20 cellular contexts compared by ENCODE assay signal in genomic region chr22:45480717-45481116, GRCh38. TPM values are rescaled to one million over a fixed set of nuclear protein-coding genes. Genes with fewer than 3 reads are reported as not detected.
DNase-seq lines count a peak whose midpoint lies in the region; ATAC-seq, FAIRE-seq and TF ChIP-seq lines count a peak whose summit lies in the region.
"Had no signal": no experiment of that assay in that cellular context is flagged by ENCODE, and none has a peak within 500 bp of the region (broad histone marks: within the 10 kb centered on the region; RNA-seq: fewer than 3 reads in every experiment).

No MANE protein-coding gene starts in this region.

- no peak for ATAC-seq in GM18511 (IDR thresholded peaks at IDR 0.05; ENCODE audit: unreplicated experiment)
- ATAC-seq: HCT116 had no signal

- DNase-seq in NAMALWA (ENCODE audit: low spot score) (peak; percentile 20), H1 (ENCODE audit: low read depth in 1 of 2, low spot score in 2 of 2) (no peak), G401 (ENCODE audit: low spot score) (no peak)
- no peak for DNase-seq in T-helper 2 cell treated with Interferon-gamma antibody and Interleukin-4, amounts not matched to agents 5 μg/mL and 100 μg/mL, for 36 hours (ENCODE audit: low spot score)
- DNase-seq: Calu3; CD4-positive, alpha-beta T cell; CD8-positive, alpha-beta memory T cell; COR-L47; DMS53; DMS79 treated with DMSO at 0.1 percent for 48 hours; GM23248; H9; HFFc6 had no signal

- H3K4me3 Mint-ChIP-seq in T-helper 2 cell treated with Interferon-gamma antibody and Interleukin-4, amounts not matched to agents 5 μg/mL and 100 μg/mL, for 36 hours, result no peak overlapping the region
- H3K4me3 Mint-ChIP-seq: CD14-positive monocyte; CD4-positive, alpha-beta T cell; H9; HFFc6 had no signal

- H3K79me2 ChIP-seq in H1 (ENCODE audit: control insufficient read depth in 1 of 2, insufficient read depth in 2 of 2, low read length in 2 of 2), result no peaks in the 10 kb centered on the region

- no peaks in the 10 kb centered on the region for H3K4me1 Mint-ChIP-seq in T-helper 2 cell treated with Interferon-gamma antibody and Interleukin-4, amounts not matched to agents 5 μg/mL and 100 μg/mL, for 36 hours (ENCODE audit: low read depth)
- H3K4me1 Mint-ChIP-seq: CD8-positive, alpha-beta memory T cell had no signal

- H3K9me3 ChIP-seq in HEK293 (ENCODE audit: control insufficient read depth, insufficient read depth, low read depth, low read length) (no peaks in the 10 kb centered on the region), H1 (ENCODE audit: insufficient read depth in 2 of 2, low read depth in 1 of 2, low read length in 1 of 2) (peaks cover 5 to 6% of the 10 kb centered on the region in 2 experiments; a peak in 2 of 4 replicates)

- no peak overlapping the region for H4K8ac ChIP-seq in H1 (ENCODE audit: extremely low read depth, insufficient read depth, low read length)

- in situ Hi-C loops in G401 (cut with HindIII; ENCODE audit: low sequenced_read_pairs), result no loop called here

- FAIRE-seq in H1 (lab: Jason Lieb, UNC), result no peak
- FAIRE-seq: GM12892, GM19239 had no signal

- no peak overlapping the region for H2BK120ac ChIP-seq in H1 (replicated peaks; ENCODE audit: low read depth, low read length)

- no peak overlapping the region for H2BK5ac ChIP-seq in H1 (ENCODE audit: low read depth, low read length)

- H3K4me1 ChIP-seq in HEK293 (ENCODE audit: control insufficient read depth, insufficient read depth, low read length) (no peaks in the 10 kb centered on the region), H1 (replicated peaks in 1 of 4; ENCODE audit: control insufficient read depth in 3 of 4, insufficient read depth in 4 of 4, low read length in 3 of 4) (no peaks in the 10 kb centered on the region)

- 88% methylated on average over 3 of the region's 3 CpGs; no CpG with 5 or more reads in 1 of the 2 experiments for WGBS in H1 (ENCODE audit: extremely low coverage in 1 of 2, insufficient coverage in 1 of 2, insufficient read length in 1 of 2, insufficient replicate concordance in 2 of 2, low coverage in 1 of 2, low lambda C conversion rate in 2 of 2, missing lambda C conversion rate in 1 of 2), 2 experiments

- H3K36me3 ChIP-seq in HEK293 (ENCODE audit: control insufficient read depth in 2 of 2, insufficient read depth in 1 of 2, low read length in 2 of 2), result no peaks in the 10 kb centered on the region
- no peaks in the 10 kb centered on the region for H3K36me3 ChIP-seq in H1 (ENCODE audit: control insufficient read depth in 2 of 4, insufficient read depth in 4 of 4, low read length in 3 of 4)
- H3K36me3 ChIP-seq: BLaER1 had no signal

- H2AFZ ChIP-seq in H1 (ENCODE audit: low read length), result no peak overlapping the region
- H2AFZ ChIP-seq: GM23248 had no signal

- TF ChIP-seq EP300 in H1 (IDR thresholded peaks at IDR 0.05; ENCODE audit: borderline replicate concordance in 1 of 2, low read depth in 2 of 2, low read length in 2 of 2), result no peak

- peaks cover 6% of the 10 kb centered on the region for H3K27me3 Mint-ChIP-seq in T-helper 2 cell treated with Interferon-gamma antibody and Interleukin-4, amounts not matched to agents 5 μg/mL and 100 μg/mL, for 36 hours (ENCODE audit: low read depth)

- H3K4ac ChIP-seq in H1 (replicated peaks; ENCODE audit: insufficient read length, low read depth, low read length), result no peak overlapping the region

- H4K5ac ChIP-seq in H1 (ENCODE audit: insufficient read length, low read depth, low read length), result no peak overlapping the region

- H4K20me1 ChIP-seq in H1 (replicated peaks in 1 of 2; ENCODE audit: control insufficient read depth in 1 of 2, insufficient read depth in 2 of 2, low read length in 2 of 2), result no peaks in the 10 kb centered on the region
- H4K20me1 ChIP-seq: BLaER1 had no signal

- H3K23me2 ChIP-seq in H1 (ENCODE audit: low read depth, low read length), result no peaks in the 10 kb centered on the region

- TF ChIP-seq CTCF in HEK293 (tag by site-specific recombination; IDR thresholded peaks at IDR 0.05) (no peak), H1 (IDR thresholded peaks at IDR 0.05; ENCODE audit: control extremely low read depth in 1 of 3, insufficient read depth in 1 of 3, low read depth in 1 of 3, low read length in 3 of 3) (no peak)

- no peak overlapping the region for H3K9ac ChIP-seq in H1 (replicated peaks in 1 of 4; ENCODE audit: extremely low read depth in 1 of 4, low read depth in 3 of 4, low read length in 3 of 4)
- H3K9ac ChIP-seq: BLaER1, GM23248 had no signal

- H2BK20ac ChIP-seq in H1 (ENCODE audit: low read length), result no peak overlapping the region

- H2AK5ac ChIP-seq in H1 (ENCODE audit: low read depth, low read length), result no peak overlapping the region

- no peak overlapping the region for H3K56ac ChIP-seq in H1 (replicated peaks; ENCODE audit: insufficient read length, low read depth, low read length)

- H3K9me3 Mint-ChIP-seq in T-helper 2 cell treated with Interferon-gamma antibody and Interleukin-4, amounts not matched to agents 5 μg/mL and 100 μg/mL, for 36 hours, result peaks cover 3% of the 10 kb centered on the region
- H3K9me3 Mint-ChIP-seq: CD4-positive, alpha-beta T cell; HFFc6 had no signal

- CTCF ChIA-PET in HEK293 (lab: Yijun Ruan, JAX), result interaction anchor here (0.5 kb wide), 1 partner anchor 97 kb away, joined by 3 read pairs; no protein-coding TSS in a partner anchor
- CTCF ChIA-PET in H1 (lab: Charles Lee; ENCODE audit: partially characterized antibody), result no interaction called here

- H3K4me2 ChIP-seq in H1 (ENCODE audit: insufficient read depth in 1 of 2, low read depth in 2 of 2, low read length in 2 of 2), result no peak overlapping the region
- H3K4me2 ChIP-seq: BLaER1 had no signal

- H3K27ac Mint-ChIP-seq in T-helper 2 cell treated with Interferon-gamma antibody and Interleukin-4, amounts not matched to agents 5 μg/mL and 100 μg/mL, for 36 hours, result no peak overlapping the region
- H3K27ac Mint-ChIP-seq: CD14-positive monocyte; CD4-positive, alpha-beta T cell; CD8-positive, alpha-beta memory T cell; H9; HFFc6 had no signal

- no peaks in the 10 kb centered on the region; a peak in 1 of 7 replicates for H3K27me3 ChIP-seq in H1 (replicated peaks in 1 of 4; ENCODE audit: control insufficient read depth in 3 of 4, extremely low read depth in 1 of 4, insufficient read depth in 3 of 4, low read length in 3 of 4)
- H3K27me3 ChIP-seq: BLaER1 had no signal

- H3K4me3 ChIP-seq in HEK293 (ENCODE audit: low read depth, low read length) (no peak overlapping the region), H1 (ENCODE audit: extremely low read depth in 1 of 4, insufficient read depth in 2 of 4, low read depth in 3 of 4, low read length in 4 of 4) (no peak overlapping the region)
- H3K4me3 ChIP-seq: BLaER1, GM23248 had no signal

- TF ChIP-seq POLR2A in H1 (IDR thresholded peaks at IDR 0.05; ENCODE audit: control extremely low read depth in 1 of 2, low read depth in 2 of 2, low read length in 2 of 2), result no peak

- no peak overlapping the region for H3K14ac ChIP-seq in H1 (ENCODE audit: insufficient read length)

- H2BK15ac ChIP-seq in H1 (ENCODE audit: low read length), result no peak overlapping the region

- peaks cover 3% of the 10 kb centered on the region; the same call in 1 of the 2 replicates for H3K79me1 ChIP-seq in H1 (ENCODE audit: low read depth, low read length)

- H4K91ac ChIP-seq in H1 (replicated peaks; ENCODE audit: insufficient read length, low read length), result no peak overlapping the region

- no peak overlapping the region for H3K18ac ChIP-seq in H1 (ENCODE audit: extremely low read depth, low read length)

- H2BK12ac ChIP-seq in H1 (ENCODE audit: low read depth, low read length), result no peak overlapping the region

- no peaks in the 10 kb centered on the region for H3K36me3 Mint-ChIP-seq in T-helper 2 cell treated with Interferon-gamma antibody and Interleukin-4, amounts not matched to agents 5 μg/mL and 100 μg/mL, for 36 hours (ENCODE audit: low read depth)
- H3K36me3 Mint-ChIP-seq: CD14-positive monocyte; CD8-positive, alpha-beta memory T cell had no signal

- TF ChIP-seq RAD21 in H1 (IDR thresholded peaks at IDR 0.05 in 1 of 2, conservative IDR thresholded peaks at IDR 0.05 in 1 of 2; ENCODE audit: low read depth in 2 of 2, low read length in 2 of 2), result no peak

- H3K27ac ChIP-seq in HEK293 (ENCODE audit: extremely low read depth, low read depth, low read length) (no peak overlapping the region), H1 (ENCODE audit: low read depth, low read length) (no peak overlapping the region)
- H3K27ac ChIP-seq: BLaER1, GM23248 had no signal

- POLR2A ChIA-PET in HEK293 (lab: Yijun Ruan, JAX) (no interaction called here), H1 (lab: Charles Lee; ENCODE audit: partially characterized antibody) (interaction anchor here (1.0 kb wide), 1 partner anchor 24 kb away, joined by 3 read pairs; no protein-coding TSS in a partner anchor)

- no peak overlapping the region for H3K23ac ChIP-seq in H1 (ENCODE audit: insufficient read length)

TF ChIP-seq in HEK293, 187 proteins besides CTCF, POLR2A, EP300 and RAD21:
- TF ChIP-seq SETDB1 (IDR thresholded peaks at IDR 0.05; ENCODE audit: insufficient read length, low read length) (peak; percentile 74), ZNF623 (tag by site-specific recombination; IDR thresholded peaks at IDR 0.05) (no peak)

TF ChIP-seq in H1, 55 proteins besides CTCF, POLR2A, EP300 and RAD21:
- 0 out of 2 replicates have a peak, but pooled peaks have one; percentile 21 for TF ChIP-seq CHD2 (IDR thresholded peaks at IDR 0.05; ENCODE audit: low read length)
- TF ChIP-seq ASH2L (IDR thresholded peaks at IDR 0.05; ENCODE audit: low read length), result no peak
- TF ChIP-seq CBX8 (IDR thresholded peaks at IDR 0.05; ENCODE audit: borderline replicate concordance, low read depth, low read length), result no peak
- TF ChIP-seq SAP30 (IDR thresholded peaks at IDR 0.05; ENCODE audit: insufficient read depth, insufficient replicate concordance, low read length), result no peak
- no peak for TF ChIP-seq BRCA1 (IDR thresholded peaks at IDR 0.05; ENCODE audit: low read depth, low read length)
- TF ChIP-seq RNF2 (IDR thresholded peaks at IDR 0.05; ENCODE audit: borderline replicate concordance, low read depth, low read length, missing control alignments, poor library complexity, severe bottlenecking), result no peak
TF ChIP-seq in H1: peak in this region for 1.

RNA-seq across cellular contexts. Expression of gene FBLN1, which starts 22.0 kb away (rescaled TPM):
- 168 and 184 TPM in 2 replicates for total RNA-seq in H1 (2021; fragmentation: NEBNext Ultra II Directional; extraction: Animal tissue kit (Norgen Biotek cat#: 25700))
- polyA plus RNA-seq in H1 (2011; rRNA removed), result 159 and 233 TPM in 2 replicates
- 123 TPM for polyA plus RNA-seq in H1 (2011; cell fraction: cytosol; rRNA removed)
- 198 TPM for polyA plus RNA-seq in H1 (2011; cell fraction: nucleus; rRNA removed)
- polyA plus RNA-seq in H1 (2012, experiment 1 of 2), result 88.4 to 175 TPM (median 162 TPM) in 4 replicates
- polyA plus RNA-seq in H1 (2012, experiment 2 of 2), result 163 TPM
- polyA plus RNA-seq in H1 (2013, experiment 1 of 2), result 274 TPM
- polyA plus RNA-seq in H1 (2013, experiment 2 of 2), result 273 TPM
- 96.7 and 97.8 TPM in 2 replicates for polyA minus RNA-seq in H1 (2011; rRNA and poly(A)+ RNA removed)
- polyA minus RNA-seq in H1 (2011; cell fraction: cytosol; rRNA and poly(A)+ RNA removed), result 152 TPM
- polyA minus RNA-seq in H1 (2011; cell fraction: nucleus; rRNA and poly(A)+ RNA removed), result 80.3 TPM
- total RNA-seq in G401 (2014; rRNA removed; shearing (Covaris generic)), result 97.6 and 128 TPM in 2 replicates
- total RNA-seq: CD4-positive, alpha-beta T cell; CD8-positive, alpha-beta memory T cell had no signal
- polyA plus RNA-seq: CD8-positive, alpha-beta memory T cell had no signal
